ENCODE assay signal across 9 cellular contexts in the genomic region with DNA sequence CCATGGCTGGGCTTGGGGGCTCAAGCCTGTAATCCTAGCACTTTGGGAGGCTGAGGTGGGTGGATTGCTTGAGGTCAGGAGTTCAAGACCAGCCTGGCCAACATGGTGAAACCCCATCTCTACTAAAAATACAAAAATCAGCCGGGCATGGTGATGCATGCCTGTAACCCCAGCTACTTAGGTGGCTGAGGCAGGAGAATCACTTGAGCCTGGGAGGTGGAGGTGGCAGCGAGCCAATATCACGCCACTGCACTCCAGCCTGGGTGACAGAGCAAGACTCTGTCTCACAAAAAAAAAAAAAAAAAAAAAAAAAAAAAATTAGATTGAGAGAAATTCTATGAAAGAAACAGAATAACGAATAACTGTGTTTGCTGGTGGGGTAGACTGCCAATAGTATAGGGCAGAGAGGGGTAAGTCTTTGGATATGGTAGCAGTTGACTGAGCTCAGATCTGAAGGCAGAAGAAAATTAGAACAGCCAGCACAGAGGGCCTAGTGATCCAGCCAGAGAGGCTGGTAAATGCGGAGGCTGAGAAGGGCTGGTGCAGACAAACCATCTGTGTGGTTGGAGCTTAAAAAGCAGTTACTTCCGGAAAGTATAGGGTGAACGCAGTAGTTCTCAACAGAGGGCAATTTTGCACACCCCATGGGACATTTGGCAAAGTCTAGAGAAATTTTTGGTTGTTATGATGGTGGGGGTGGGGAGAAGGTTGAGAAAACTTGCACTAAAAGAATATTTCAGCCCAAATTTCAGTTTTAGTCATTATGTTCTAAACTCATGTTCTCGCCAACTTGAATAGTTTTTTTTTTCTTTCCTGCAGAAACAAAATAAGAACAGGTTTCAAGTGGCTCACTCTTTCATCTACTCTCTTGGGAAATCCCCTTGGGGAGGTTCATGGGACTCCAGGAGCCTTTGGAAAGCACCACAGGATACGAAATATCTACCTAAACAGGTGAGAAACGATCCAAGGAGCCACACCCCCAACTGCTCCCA. TPM values are rescaled to one million over a fixed set of nuclear protein-coding genes. Genes with fewer than 3 reads are reported as not detected.
A peak's percentile ranks its signal among the peaks of the same experiment; 100 is the strongest.
DNase-seq lines count a peak whose midpoint lies in the region; ATAC-seq and TF ChIP-seq lines count a peak whose summit lies in the region.
"Had no signal": no experiment of that assay in that cellular context is flagged by ENCODE, and none has a peak within 500 bp of the region (broad histone marks: within the 10 kb centered on the region; RNA-seq: fewer than 3 reads in every experiment).

No MANE protein-coding gene starts in this region.

- ATAC-seq in activated CD8-positive, alpha-beta memory T cell treated with anti-CD3 and anti-CD28 coated beads, Interleukin-2, amount 10 ng/mL, durations not matched to agents 7 days and 5 days, result peak; percentile 74
- ATAC-seq in stimulated activated naive CD8-positive, alpha-beta T cell treated with anti-CD3 and anti-CD28 coated beads, Interleukin-15, amount 100 ng/mL, for 72 hours, result peak; percentile 60
- ATAC-seq in HG03196 (IDR thresholded peaks at IDR 0.05; ENCODE audit: unreplicated experiment) (no peak), HG02981 (IDR thresholded peaks at IDR 0.05; ENCODE audit: unreplicated experiment) (no peak)

- DNase-seq in activated CD8-positive, alpha-beta memory T cell treated with anti-CD3 and anti-CD28 coated beads, Interleukin-2, amount 10 ng/mL, durations not matched to agents 7 days and 5 days, result peak; percentile 53
- no peak for DNase-seq in activated CD8-positive, alpha-beta memory T cell treated with anti-CD3 and anti-CD28 coated beads for 24 hours
- peak; percentile 22 for DNase-seq in central memory CD4-positive, alpha-beta T cell
- DNase-seq in stimulated activated naive CD8-positive, alpha-beta T cell treated with anti-CD3 and anti-CD28 coated beads, Interleukin-15, amount 100 ng/mL, for 72 hours, result no peak
- DNase-seq in NCI-H1694 treated with DMSO at 0.1 percent for 48 hours (lab: John Stamatoyannopoulos, UW), result no peak

- CTCF ChIA-PET in activated CD8-positive, alpha-beta memory T cell treated with anti-CD3 and anti-CD28 coated beads, Interleukin-2, amount 10 ng/mL, durations not matched to agents 7 days and 5 days (lab: Charles Lee), result interaction anchor here (0.6 to 2.0 kb wide), 4 partner anchors 10 to 56 kb away, joined by 3 to 13 read pairs (median 4); no protein-coding TSS in a partner anchor

- no peaks in the 10 kb centered on the region for H3K9me3 Mint-ChIP-seq in activated CD8-positive, alpha-beta memory T cell treated with anti-CD3 and anti-CD28 coated beads, Interleukin-2, amount 10 ng/mL, durations not matched to agents 7 days and 5 days (ENCODE audit: low read depth)
- H3K9me3 Mint-ChIP-seq in stimulated activated naive CD8-positive, alpha-beta T cell treated with anti-CD3 and anti-CD28 coated beads, Interleukin-15, amount 100 ng/mL, for 72 hours, result no peaks in the 10 kb centered on the region

- no peak overlapping the region for H3K4me3 Mint-ChIP-seq in activated CD8-positive, alpha-beta memory T cell treated with anti-CD3 and anti-CD28 coated beads, Interleukin-2, amount 10 ng/mL, durations not matched to agents 7 days and 5 days
- H3K4me3 Mint-ChIP-seq in stimulated activated naive CD8-positive, alpha-beta T cell treated with anti-CD3 and anti-CD28 coated beads, Interleukin-15, amount 100 ng/mL, for 72 hours, result peak overlapping the region; percentile 44 to 54

- H3K27ac Mint-ChIP-seq in activated CD8-positive, alpha-beta memory T cell treated with anti-CD3 and anti-CD28 coated beads, Interleukin-2, amount 10 ng/mL, durations not matched to agents 7 days and 5 days, result peak overlapping the region; percentile 71
- peak overlapping the region in 1 of 2 donors; percentile 42 for H3K27ac Mint-ChIP-seq in stimulated activated naive CD8-positive, alpha-beta T cell treated with anti-CD3 and anti-CD28 coated beads, Interleukin-15, amount 100 ng/mL, for 72 hours

- peaks cover 10% of the 10 kb centered on the region for H3K4me1 Mint-ChIP-seq in activated CD8-positive, alpha-beta memory T cell treated with anti-CD3 and anti-CD28 coated beads, Interleukin-2, amount 10 ng/mL, durations not matched to agents 7 days and 5 days
- peaks cover 23% of the 10 kb centered on the region for H3K4me1 Mint-ChIP-seq in stimulated activated naive CD8-positive, alpha-beta T cell treated with anti-CD3 and anti-CD28 coated beads, Interleukin-15, amount 100 ng/mL, for 72 hours

- TF ChIP-seq POLR2A in Raji (IDR thresholded peaks at IDR 0.05; ENCODE audit: insufficient read depth, low read depth, low read length), result peak; percentile 22; the same call in 1 of the 2 replicates

- peaks cover 30% of the 10 kb centered on the region for H3K27me3 Mint-ChIP-seq in activated CD8-positive, alpha-beta memory T cell treated with anti-CD3 and anti-CD28 coated beads, Interleukin-2, amount 10 ng/mL, durations not matched to agents 7 days and 5 days
- peaks cover 56% of the 10 kb centered on the region for H3K27me3 Mint-ChIP-seq in stimulated activated naive CD8-positive, alpha-beta T cell treated with anti-CD3 and anti-CD28 coated beads, Interleukin-15, amount 100 ng/mL, for 72 hours

- H3K36me3 Mint-ChIP-seq in activated CD8-positive, alpha-beta memory T cell treated with anti-CD3 and anti-CD28 coated beads, Interleukin-2, amount 10 ng/mL, durations not matched to agents 7 days and 5 days, result no peaks in the 10 kb centered on the region

RNA-seq across cellular contexts. Expression of a gene that starts 1.6 kb away (rescaled TPM):
- under 1 TPM in 1 of 2 experiments, not detected in 1; 0.09 TPM for total RNA-seq in activated CD8-positive, alpha-beta memory T cell treated with anti-CD3 and anti-CD28 coated beads, Interleukin-2, amount 10 ng/mL, durations not matched to agents 7 days and 5 days
- total RNA-seq: mucosa of gallbladder had no signal

Comparison
In these comparisons a context has a peak if more than half of its experiments do, and no peak if none do; other contexts are left out.
1. DNase-seq: peak in activated CD8-positive, alpha-beta memory T cell treated with anti-CD3 and anti-CD28 coated beads, Interleukin-2, amount 10 ng/mL, durations not matched to agents 7 days and 5 days (single experiment) and central memory CD4-positive, alpha-beta T cell (single experiment); none in activated CD8-positive, alpha-beta memory T cell treated with anti-CD3 and anti-CD28 coated beads for 24 hours (single experiment), stimulated activated naive CD8-positive, alpha-beta T cell treated with anti-CD3 and anti-CD28 coated beads, Interleukin-15, amount 100 ng/mL, for 72 hours (0 of 2) and NCI-H1694 treated with DMSO at 0.1 percent for 48 hours (single experiment).
2. ATAC-seq: peak in activated CD8-positive, alpha-beta memory T cell treated with anti-CD3 and anti-CD28 coated beads, Interleukin-2, amount 10 ng/mL, durations not matched to agents 7 days and 5 days (single experiment) and stimulated activated naive CD8-positive, alpha-beta T cell treated with anti-CD3 and anti-CD28 coated beads, Interleukin-15, amount 100 ng/mL, for 72 hours (single experiment); none in HG03196 (single experiment) and HG02981 (single experiment).